ENCODE assay signal across 8 cellular contexts in genomic region chr15:90351479-90352108, GRCh38. TPM values are rescaled to one million over a fixed set of nuclear protein-coding genes. Genes with fewer than 3 reads are reported as not detected.
A peak's percentile ranks its signal among the peaks of the same experiment; 100 is the strongest.
DNase-seq lines count a peak whose midpoint lies in the region; ATAC-seq, FAIRE-seq and TF ChIP-seq lines count a peak whose summit lies in the region.

No MANE protein-coding gene starts in this region.

- H3K9me3 Mint-ChIP-seq in activated naive CD4-positive, alpha-beta T cell treated with anti-CD3 and anti-CD28 coated beads, Interleukin-2, amount 50 U/mL, for 72 hours: no peaks in the 10 kb centered on the region

- peak; percentile 8 for ATAC-seq in HG03066 (IDR thresholded peaks at IDR 0.05; ENCODE audit: low read depth, unreplicated experiment)
- peak; percentile 0 to 41 for ATAC-seq in activated naive CD4-positive, alpha-beta T cell treated with anti-CD3 and anti-CD28 coated beads, Interleukin-2, amount 50 U/mL, for 72 hours

- H3K36me3 ChIP-seq in iPS-18a (ENCODE audit: control insufficient read depth, low read depth, low read length) (no peaks in the 10 kb centered on the region), stomach (peaks cover 0 to 5% (median 0%) of the 10 kb centered on the region in 4 donors)

- intact Hi-C loops in stomach (cut with DNase I; ENCODE audit: low total_unique reads): no loop called here

- no peak for TF ChIP-seq EP300 in stomach (IDR thresholded peaks at IDR 0.05)

- DNase-seq in DMS114 treated with DMSO at 0.1 percent for 48 hours (lab: John Stamatoyannopoulos, UW; ENCODE audit: unreplicated experiment) (peak; percentile 41), stomach (no peak), GM12892 (ENCODE audit: insufficient read length) (no peak), NCI-H774 (lab: John Stamatoyannopoulos, UW) (no peak), mucosa of gallbladder (ENCODE audit: low spot score) (no peak)
- DNase-seq in activated naive CD4-positive, alpha-beta T cell treated with anti-CD3 and anti-CD28 coated beads, Interleukin-2, amount 50 U/mL, for 72 hours (ENCODE audit: low spot score in 2 of 2): no peak

- H3K9me3 ChIP-seq in iPS-18a (ENCODE audit: control insufficient read depth, low read depth, low read length): no peaks in the 10 kb centered on the region
- H3K9me3 ChIP-seq in stomach: no peaks in the 10 kb centered on the region

- H3K4me1 ChIP-seq in iPS-18a (ENCODE audit: control insufficient read depth, low read depth, low read length) (peaks cover 4% of the 10 kb centered on the region), stomach (peaks cover 4 to 13% (median 12%) of the 10 kb centered on the region in 4 donors)

- WGBS in stomach, 5 donors: 28 to 37% (median 33%) methylated on average over 15 to 25 of the region's 25 CpGs

- peak overlapping the region in 1 of 2 donors; percentile 87 for H3K27ac Mint-ChIP-seq in activated naive CD4-positive, alpha-beta T cell treated with anti-CD3 and anti-CD28 coated beads, Interleukin-2, amount 50 U/mL, for 72 hours

- H3K9ac ChIP-seq in iPS-18a (ENCODE audit: low read length): peak overlapping the region; percentile 29

- peaks cover 11% of the 10 kb centered on the region for H3K27me3 ChIP-seq in iPS-18a (ENCODE audit: control insufficient read depth, insufficient read depth, low read length)
- no peaks in the 10 kb centered on the region for H3K27me3 ChIP-seq in stomach

- FAIRE-seq in GM12892 (lab: Jason Lieb, UNC): no peak

- H3K4me3 ChIP-seq in iPS-18a (ENCODE audit: low read length) (peak overlapping the region; percentile 87), stomach (peak overlapping the region; percentile 71 to 89 (median 76))

- TF ChIP-seq POLR2A in stomach (IDR thresholded peaks at IDR 0.05) (no peak), GM12892 (IDR thresholded peaks at IDR 0.05; ENCODE audit: low read depth, low read length) (no peak)

- TF ChIP-seq CTCF in stomach (IDR thresholded peaks at IDR 0.05): no peak

- H3K36me3 Mint-ChIP-seq in activated naive CD4-positive, alpha-beta T cell treated with anti-CD3 and anti-CD28 coated beads, Interleukin-2, amount 50 U/mL, for 72 hours: no peaks in the 10 kb centered on the region

- H3K27ac ChIP-seq in iPS-18a (ENCODE audit: low read length): no peak overlapping the region
- peak overlapping the region in 2 of 5 donors; percentile 78 to 84 for H3K27ac ChIP-seq in stomach

RNA-seq across cellular contexts. Expression of gene ZNF774, which starts 0.5 kb away (rescaled TPM):
- total RNA-seq in activated naive CD4-positive, alpha-beta T cell treated with anti-CD3 and anti-CD28 coated beads, Interleukin-2, amount 50 U/mL, for 72 hours: under 1 TPM; 0.50 to 0.99 TPM
- total RNA-seq in stomach (1 to 10 TPM in 4 of 5 donors, under 1 TPM in 1; 0.58 to 7.1 (median 2.9) TPM), mucosa of gallbladder (18.4 TPM)
- polyA plus RNA-seq in stomach: 1 to 10 TPM in 2 of 3 donors, under 1 TPM in 1; 0.93 to 2.0 (median 1.2) TPM
- 2.6 TPM for polyA plus RNA-seq in GM12892 (2012; ENCODE audit: missing spikeins)

RNA-seq across cellular contexts. Expression of gene IQGAP1, which starts 36.4 kb away (rescaled TPM):
- total RNA-seq in activated naive CD4-positive, alpha-beta T cell treated with anti-CD3 and anti-CD28 coated beads, Interleukin-2, amount 50 U/mL, for 72 hours: 100 to 1,000 TPM; 185 to 192 TPM
- 100 to 1,000 TPM in 3 of 5 donors, 10 to 100 TPM in 2; 74.1 to 222 (median 160) TPM for total RNA-seq in stomach
- 10 to 100 TPM; 22.3 to 64.5 (median 43.7) TPM for polyA plus RNA-seq in stomach
- 84.6 TPM for polyA plus RNA-seq in GM12892 (2012; ENCODE audit: missing spikeins)
- total RNA-seq in mucosa of gallbladder: 159 TPM
